8 cellular contexts compared by ENCODE assay signal in genomic region chr16:11619327-11619851, GRCh38. TPM values are rescaled to one million over a fixed set of nuclear protein-coding genes. Genes with fewer than 3 reads are reported as not detected.
DNase-seq lines count a peak whose midpoint lies in the region; ATAC-seq lines count a peak whose summit lies in the region.

No MANE protein-coding gene starts in this region.

- H3K27ac ChIP-seq in BLaER1 treated with 17β-estradiol and CSF1 and Interleukin-3, amounts not matched to agents 10 nM and 100 nM: peak overlapping the region; percentile 66 to 93 (median 86); a peak in 21 of 22 replicates

- no peaks in the 10 kb centered on the region for H4K20me1 ChIP-seq in BLaER1 treated with 17β-estradiol and CSF1 and Interleukin-3, amounts not matched to agents 10 nM and 100 nM

- no peaks in the 10 kb centered on the region for H3K36me3 ChIP-seq in BLaER1 treated with 17β-estradiol and CSF1 and Interleukin-3, amounts not matched to agents 10 nM and 100 nM

- peak; percentile 65 for ATAC-seq in GM18907 (IDR thresholded peaks at IDR 0.05; ENCODE audit: unreplicated experiment)
- ATAC-seq in GM21723 (IDR thresholded peaks at IDR 0.05; ENCODE audit: unreplicated experiment): no peak
- ATAC-seq in HG03280 (IDR thresholded peaks at IDR 0.05; ENCODE audit: unreplicated experiment): no peak
- no peak for ATAC-seq in HG02588 (IDR thresholded peaks at IDR 0.05; ENCODE audit: unreplicated experiment)

- peak overlapping the region; percentile 37 to 80 (median 70); a peak in 20 of 22 replicates for H3K9ac ChIP-seq in BLaER1 treated with 17β-estradiol and CSF1 and Interleukin-3, amounts not matched to agents 10 nM and 100 nM

- DNase-seq in RPMI7951 (ENCODE audit: low read depth) (peak; percentile 37), germinal center (ENCODE audit: low spot score) (peak; percentile 41), NCI-H1694 (lab: John Stamatoyannopoulos, UW) (no peak)

- no peak overlapping the region for H3K4me3 ChIP-seq in BLaER1 treated with 17β-estradiol and CSF1 and Interleukin-3, amounts not matched to agents 10 nM and 100 nM

- H3K27me3 ChIP-seq in BLaER1 treated with 17β-estradiol and CSF1 and Interleukin-3, amounts not matched to agents 10 nM and 100 nM: no peaks in the 10 kb centered on the region

- H3K9me3 ChIP-seq in BLaER1 treated with 17β-estradiol and CSF1 and Interleukin-3, amounts not matched to agents 10 nM and 100 nM (replicated peaks in 1 of 11): peaks cover 6 to 10% (median 8%) of the 10 kb centered on the region in 11 experiments; a peak in 14 of 22 replicates

- H3K4me1 ChIP-seq in BLaER1 treated with 17β-estradiol and CSF1 and Interleukin-3, amounts not matched to agents 10 nM and 100 nM: peaks cover 78 to 98% (median 92%) of the 10 kb centered on the region in 10 experiments

- peak overlapping the region; percentile 73 to 98 (median 96) for H3K4me2 ChIP-seq in BLaER1 treated with 17β-estradiol and CSF1 and Interleukin-3, amounts not matched to agents 10 nM and 100 nM

RNA-seq across cellular contexts. Expression of gene LITAF, which starts 32.7 kb away (rescaled TPM):
- total RNA-seq in RPMI7951 (2014; rRNA removed; shearing (Covaris generic)): 26.5 and 28.1 TPM in 2 replicates

RNA-seq across cellular contexts. Expression of gene SNN, which starts 48.9 kb away (rescaled TPM):
- total RNA-seq in RPMI7951 (2014; rRNA removed; shearing (Covaris generic)): 7.1 and 7.2 TPM in 2 replicates
